In the genomic region with DNA sequence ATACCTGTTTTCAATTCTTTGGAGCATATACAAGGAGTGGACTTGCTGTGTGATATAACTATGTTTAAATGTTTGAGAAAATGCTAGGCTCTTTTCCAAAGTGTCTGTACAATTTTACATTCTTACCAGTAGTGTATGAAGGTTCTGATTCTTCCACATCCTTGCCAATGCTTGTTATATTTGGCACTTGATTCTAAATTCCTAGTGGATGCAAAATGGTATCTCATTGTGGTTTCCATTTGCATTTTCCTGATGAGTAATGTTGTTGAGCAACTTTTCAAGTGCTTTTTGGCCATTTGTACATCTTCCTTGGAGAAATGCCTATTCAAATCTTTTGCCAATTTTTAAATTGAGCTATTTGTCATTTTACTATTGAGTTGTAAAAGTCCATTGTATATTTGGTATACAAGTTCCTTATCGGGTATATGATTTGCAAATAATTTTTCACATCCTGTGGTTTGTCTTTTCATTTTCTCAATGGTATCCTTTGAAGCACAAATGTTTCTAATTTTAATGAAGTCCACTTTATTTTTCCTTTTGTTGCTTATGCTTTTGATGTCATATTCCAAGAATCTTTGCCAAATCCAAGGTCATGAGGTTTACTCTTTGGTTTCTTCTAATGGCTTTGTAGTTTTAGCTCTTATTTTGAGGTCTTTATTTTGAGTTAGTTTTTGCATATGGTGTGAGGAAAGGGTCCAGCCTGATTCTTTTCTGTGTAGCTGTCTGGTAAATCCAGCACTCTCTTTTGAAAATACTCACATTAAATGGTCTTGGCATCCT, we compare ENCODE assay signal across 18 cellular contexts. TPM values are rescaled to one million over a fixed set of nuclear protein-coding genes. Genes with fewer than 3 reads are reported as not detected.
DNase-seq lines count a peak whose midpoint lies in the region; ATAC-seq, FAIRE-seq and TF ChIP-seq lines count a peak whose summit lies in the region.
"Had no signal": no experiment of that assay in that cellular context is flagged by ENCODE, and none has a peak within 500 bp of the region (broad histone marks: within the 10 kb centered on the region; RNA-seq: fewer than 3 reads in every experiment).

No MANE protein-coding gene starts in this region.

- H2BK120ac ChIP-seq in IMR-90 (ENCODE audit: low read depth, low read length), result no peak overlapping the region

- H2BK5ac ChIP-seq in IMR-90 (ENCODE audit: low read depth, low read length, poor library complexity, severe bottlenecking), result no peak overlapping the region

- no peak overlapping the region for H2AFZ ChIP-seq in IMR-90 (replicated peaks; ENCODE audit: low read length, poor library complexity)

- CTCF ChIA-PET in BJ (lab: Yijun Ruan, JAX) (interaction anchor here (1.0 to 1.5 kb wide), 2 partner anchors 23 to 25 kb away, joined by 3 to 4 read pairs; no protein-coding TSS in a partner anchor), IMR-90 (lab: Yijun Ruan, JAX) (interaction anchor here (0.7 kb wide), 1 partner anchor 24 kb away, joined by 3 read pairs; no protein-coding TSS in a partner anchor)

- dilution Hi-C loops in IMR-90 (cut with HindIII; ENCODE audit: low sequenced_read_pairs, unreplicated experiment), result no loop called here

- H3K36me3 ChIP-seq in BJ (ENCODE audit: control insufficient read depth, insufficient read depth, low read length), result no peaks in the 10 kb centered on the region
- no peaks in the 10 kb centered on the region for H3K36me3 ChIP-seq in IMR-90 (ENCODE audit: control insufficient read depth, insufficient read depth, low read length)
- no peaks in the 10 kb centered on the region for H3K36me3 ChIP-seq in bronchial epithelial cell (ENCODE audit: control insufficient read depth, insufficient read depth, low read length)
- no peaks in the 10 kb centered on the region for H3K36me3 ChIP-seq in esophagus muscularis mucosa

- H4K8ac ChIP-seq in IMR-90 (ENCODE audit: low read depth in 2 of 2, low read length in 2 of 2), result no peak overlapping the region

- in situ Hi-C loops in IMR-90 (cut with MboI; ENCODE audit: low sequenced_read_pairs), result no loop called here

- no peaks in the 10 kb centered on the region for H3K4me1 Mint-ChIP-seq in activated T-cell treated with anti-CD3 and anti-CD28 coated beads, Interleukin-2, amount 50 U/mL, for 24 hours (ENCODE audit: low read depth)
- H3K4me1 Mint-ChIP-seq: activated B cell treated with CpG ODN at 0.5 μM for 24 hours; naive thymus-derived CD8-positive, alpha-beta T cell had no signal

- intact Hi-C loops in IMR-90 (cut with micrococcal nuclease) (no loop called here), esophagus muscularis mucosa (cut with DNase I) (no loop called here)

- H3K18ac ChIP-seq in IMR-90 (ENCODE audit: low read depth, low read length), result no peak overlapping the region

- H3K9ac ChIP-seq in IMR-90 (ENCODE audit: low read depth, low read length), result no peak overlapping the region

- TF ChIP-seq RAD21 in IMR-90 (IDR thresholded peaks at IDR 0.05; ENCODE audit: low read length), result no peak

- H2AK9ac ChIP-seq in IMR-90 (replicated peaks; ENCODE audit: low read depth, low read length, poor library complexity), result no peak overlapping the region

- H4K91ac ChIP-seq in IMR-90 (ENCODE audit: insufficient read depth, low read depth, low read length), result no peak overlapping the region

- no TSS peak for BruUV-seq in IMR-90 (replicated peaks; lab: Mats Ljungman, UMichigan)

- H2AK5ac ChIP-seq in IMR-90 (ENCODE audit: low read depth, low read length), result no peak overlapping the region

- H3K9me3 Mint-ChIP-seq in activated T-cell treated with anti-CD3 and anti-CD28 coated beads, Interleukin-2, amount 50 U/mL, for 24 hours, result no peaks in the 10 kb centered on the region
- H3K9me3 Mint-ChIP-seq: activated B cell treated with CpG ODN at 0.5 μM for 24 hours; activated T-cell treated with anti-CD3 and anti-CD28 coated beads, Interleukin-2, amount 50 U/mL, for 4 hours; naive thymus-derived CD8-positive, alpha-beta T cell had no signal

- TF ChIP-seq CTCF in BJ (IDR thresholded peaks at IDR 0.05; ENCODE audit: insufficient read depth, low read depth, low read length) (peak; percentile 49), IMR-90 (conservative IDR thresholded peaks at IDR 0.05; ENCODE audit: low read depth, low read length) (peak; percentile 54), bronchial epithelial cell (IDR thresholded peaks at IDR 0.05; ENCODE audit: insufficient read depth, low read length, severe bottlenecking) (no peak), esophagus muscularis mucosa (IDR thresholded peaks at IDR 0.05) (no peak)

- TF ChIP-seq POLR2A in IMR-90 (IDR thresholded peaks at IDR 0.05; ENCODE audit: low read depth, low read length) (no peak), esophagus muscularis mucosa (IDR thresholded peaks at IDR 0.05; ENCODE audit: low read depth) (no peak)

- H3K9me3 ChIP-seq in IMR-90 (ENCODE audit: control insufficient read depth, insufficient read depth, low read length) (no peaks in the 10 kb centered on the region), esophagus muscularis mucosa (no peaks in the 10 kb centered on the region)
- H3K9me3 ChIP-seq: testis had no signal

- FAIRE-seq in bronchial epithelial cell (lab: Jason Lieb, UNC), result no peak
- FAIRE-seq: frontal cortex had no signal

- WGBS in IMR-90 (ENCODE audit: extremely low coverage in 2 of 2, insufficient read length in 1 of 2), 2 experiments, result no CpG with 5 or more reads among the region's 1 CpG
- WGBS in esophagus muscularis mucosa, result 64% methylated on average over 1 of the region's 1 CpG

- H3K9me1 ChIP-seq in IMR-90 (ENCODE audit: insufficient read depth, low read length), result no peaks in the 10 kb centered on the region

- TF ChIP-seq EP300 in esophagus muscularis mucosa (IDR thresholded peaks at IDR 0.05), result no peak

- no peaks in the 10 kb centered on the region for H3K79me1 ChIP-seq in IMR-90 (ENCODE audit: low read depth in 1 of 2, low read length in 2 of 2)

- H3K4me1 ChIP-seq in IMR-90 (ENCODE audit: control insufficient read depth, insufficient read depth, low read length) (no peaks in the 10 kb centered on the region; the same call in 1 of the 2 replicates), esophagus muscularis mucosa (no peaks in the 10 kb centered on the region)
- H3K4me1 ChIP-seq: testis had no signal

- H3K56ac ChIP-seq in IMR-90 (ENCODE audit: extremely low read depth, insufficient read depth, low read length), result no peak overlapping the region

- H3K27me3 Mint-ChIP-seq in activated T-cell treated with anti-CD3 and anti-CD28 coated beads, Interleukin-2, amount 50 U/mL, for 24 hours, result peaks cover 66% of the 10 kb centered on the region

- H2BK15ac ChIP-seq in IMR-90 (ENCODE audit: low read depth, low read length), result no peak overlapping the region

- ATAC-seq in IMR-90 (ENCODE audit: low read depth) (peak; percentile 95), HG03460 (IDR thresholded peaks at IDR 0.05; ENCODE audit: unreplicated experiment) (no peak)
- ATAC-seq: activated T-cell treated with anti-CD3 and anti-CD28 coated beads, Interleukin-2, amount 50 U/mL, for 4 hours; naive thymus-derived CD8-positive, alpha-beta T cell had no signal

- no peak overlapping the region for H3K23ac ChIP-seq in IMR-90 (ENCODE audit: low read depth, low read length)

- DNase-seq in BJ (ENCODE audit: low read depth) (peak; percentile 94), IMR-90 (peak; percentile 97), bronchial epithelial cell (ENCODE audit: low read depth) (peak; percentile 89), kidney tubule cell (ENCODE audit: low spot score) (peak; percentile 44), esophagus muscularis mucosa (ENCODE audit: extremely low spot score) (no peak)
- DNase-seq in activated T-cell treated with anti-CD3 and anti-CD28 coated beads, Interleukin-2, amount 50 U/mL, for 24 hours, result no peak
- no peak for DNase-seq in activated CD4-positive, CD25-positive, alpha-beta regulatory T cell (lab: John Stamatoyannopoulos, UW)
- DNase-seq: activated B cell treated with CpG ODN at 0.5 μM for 24 hours; activated T-cell treated with anti-CD3 and anti-CD28 coated beads, Interleukin-2, amount 50 U/mL, for 4 hours; caudate nucleus; COR-L47; naive thymus-derived CD8-positive, alpha-beta T cell; NCI-H1417; NCI-H524 treated with DMSO at 0.1 percent for 48 hours; SIG-M5; testis had no signal

- H4K5ac ChIP-seq in IMR-90 (ENCODE audit: low read depth, low read length), result no peak overlapping the region

- H4K20me1 ChIP-seq in IMR-90 (ENCODE audit: insufficient read depth, low read length), result no peaks in the 10 kb centered on the region; the same call in 1 of the 2 replicates

- H3K4me2 ChIP-seq in IMR-90 (ENCODE audit: low read depth, low read length), result no peak overlapping the region; the same call in 1 of the 2 replicates

- H3K4me3 ChIP-seq in BJ (ENCODE audit: low read depth, low read length) (no peak overlapping the region), IMR-90 (ENCODE audit: insufficient read depth, low read depth, low read length) (no peak overlapping the region), bronchial epithelial cell (ENCODE audit: low read depth, low read length) (no peak overlapping the region), esophagus muscularis mucosa (no peak overlapping the region)
- H3K4me3 ChIP-seq: testis had no signal

- no peak overlapping the region for H3K27ac ChIP-seq in IMR-90 (ENCODE audit: insufficient read depth, low read length)
- no peak overlapping the region for H3K27ac ChIP-seq in esophagus muscularis mucosa (replicated peaks in 1 of 4)
- H3K27ac ChIP-seq: testis had no signal

- POLR2A ChIA-PET in BJ (lab: Charles Lee) (interaction anchor here (0.6 kb wide), 1 partner anchor 112 kb away, joined by 3 read pairs; no protein-coding TSS in a partner anchor), IMR-90 (lab: Charles Lee; ENCODE audit: unreplicated experiment) (interaction anchor here (0.6 kb wide), 1 partner anchor 1064 kb away, joined by 4 read pairs; no protein-coding TSS in a partner anchor)

- no peak overlapping the region for H3K14ac ChIP-seq in IMR-90 (replicated peaks; ENCODE audit: low read depth, low read length)

- H3K36me3 Mint-ChIP-seq in activated T-cell treated with anti-CD3 and anti-CD28 coated beads, Interleukin-2, amount 50 U/mL, for 24 hours (ENCODE audit: low read depth), result no peaks in the 10 kb centered on the region
- H3K36me3 Mint-ChIP-seq: naive thymus-derived CD8-positive, alpha-beta T cell had no signal

- H3K4me3 Mint-ChIP-seq in activated T-cell treated with anti-CD3 and anti-CD28 coated beads, Interleukin-2, amount 50 U/mL, for 24 hours, result no peak overlapping the region
- H3K4me3 Mint-ChIP-seq: activated B cell treated with CpG ODN at 0.5 μM for 24 hours; activated T-cell treated with anti-CD3 and anti-CD28 coated beads, Interleukin-2, amount 50 U/mL, for 4 hours; naive thymus-derived CD8-positive, alpha-beta T cell had no signal

- H2BK20ac ChIP-seq in IMR-90 (ENCODE audit: low read depth, low read length), result no peak overlapping the region

- no peak overlapping the region for H3K27ac Mint-ChIP-seq in activated T-cell treated with anti-CD3 and anti-CD28 coated beads, Interleukin-2, amount 50 U/mL, for 24 hours
- H3K27ac Mint-ChIP-seq: activated B cell treated with CpG ODN at 0.5 μM for 24 hours; naive thymus-derived CD8-positive, alpha-beta T cell had no signal

- no peaks in the 10 kb centered on the region for H3K27me3 ChIP-seq in BJ (ENCODE audit: control insufficient read depth, insufficient read depth, low read length)
- H3K27me3 ChIP-seq in IMR-90 (ENCODE audit: control insufficient read depth, insufficient read depth, low read length), result no peaks in the 10 kb centered on the region; the same call in 1 of the 2 replicates
- peaks cover 4% of the 10 kb centered on the region for H3K27me3 ChIP-seq in bronchial epithelial cell (ENCODE audit: control insufficient read depth, insufficient read depth, low read length)
- H3K27me3 ChIP-seq in esophagus muscularis mucosa, result peaks cover 0 to 5% (median 0%) of the 10 kb centered on the region in 4 donors
- H3K27me3 ChIP-seq: testis had no signal

- H3K4ac ChIP-seq in IMR-90 (ENCODE audit: low read depth, low read length), result no peak overlapping the region

RNA-seq across cellular contexts. Expression of a gene that starts 33.2 kb away (rescaled TPM):
- 1.2 and 2.9 TPM in 2 replicates for polyA plus RNA-seq in BJ (2011; rRNA removed)
- polyA minus RNA-seq in BJ (2011; rRNA and poly(A)+ RNA removed), result 1.5 and 3.1 TPM in 2 replicates
- 17.9 and 21.1 TPM in 2 replicates for total RNA-seq in IMR-90 (2012; rRNA removed)
- polyA plus RNA-seq in IMR-90 (2012; rRNA removed), result 3.5 and 4.5 TPM in 2 replicates
- polyA plus RNA-seq in IMR-90 (2012; cell fraction: cytosol; rRNA removed), result 0.32 and 0.71 TPM in 2 replicates
- polyA plus RNA-seq in IMR-90 (2012; cell fraction: nucleus; rRNA removed; ENCODE audit: low replicate concordance), result 0.60 and 5.3 TPM in 2 replicates
- total RNA-seq in bronchial epithelial cell, result 13.4 and 19.6 TPM in 2 replicates
- 10 to 100 TPM; 20.3 to 27.9 (median 25.5) TPM for total RNA-seq in esophagus muscularis mucosa

Comparison
In these comparisons a context has a peak if more than half of its experiments do, and no peak if none do; other contexts are left out.
1. DNase-seq: peak in BJ (single experiment), IMR-90 (single experiment), bronchial epithelial cell (single experiment) and kidney tubule cell (single experiment); none in esophagus muscularis mucosa (single experiment), activated T-cell treated with anti-CD3 and anti-CD28 coated beads, Interleukin-2, amount 50 U/mL, for 24 hours (single experiment) and activated CD4-positive, CD25-positive, alpha-beta regulatory T cell (0 of 4).
2. CTCF ChIP-seq: peak in BJ (single experiment) and IMR-90 (single experiment); none in bronchial epithelial cell (single experiment) and esophagus muscularis mucosa (0 of 3).